17 cellular contexts compared by ENCODE assay signal in genomic region chr21:45869121-45870007, GRCh38.
DNase-seq lines count a peak whose midpoint lies in the region; ATAC-seq and TF ChIP-seq lines count a peak whose summit lies in the region.
"Had no signal": no experiment of that assay in that cellular context is flagged by ENCODE, and none has a peak within 500 bp of the region (broad histone marks: within the 10 kb centered on the region; RNA-seq: fewer than 3 reads in every experiment).

No MANE protein-coding gene starts in this region.

- H3K27me3 ChIP-seq in brain microvascular endothelial cell (replicated peaks): no peaks in the 10 kb centered on the region

- H3K27ac ChIP-seq in brain microvascular endothelial cell: no peak overlapping the region
- H3K27ac ChIP-seq: gastroesophageal sphincter, parathyroid adenoma, tibial artery had no signal

- no peak for ATAC-seq in HG03196 (IDR thresholded peaks at IDR 0.05; ENCODE audit: unreplicated experiment)
- no peak for ATAC-seq in stimulated activated naive B cell treated with anti-CD40 and anti-IgM and Interleukin-4, amounts not matched to agents 10 μg/mL and 1 μg/mL and 100 μg/mL, for 72 hours (replicated peaks)
- ATAC-seq: activated T-cell treated with anti-CD3 and anti-CD28 coated beads, Interleukin-2, amount 50 U/mL, for 72 hours; gastroesophageal sphincter; Panc1 had no signal

- TF ChIP-seq CTCF in AG10803 (conservative IDR thresholded peaks at IDR 0.05; ENCODE audit: low read length) (no peak), brain microvascular endothelial cell (IDR thresholded peaks at IDR 0.05; ENCODE audit: low read depth, low read length, missing control alignments) (no peak)

- no peaks in the 10 kb centered on the region for H3K9me3 Mint-ChIP-seq in stimulated activated naive B cell treated with anti-CD40 and anti-IgM and Interleukin-4, amounts not matched to agents 10 μg/mL and 1 μg/mL and 100 μg/mL, for 72 hours
- H3K9me3 Mint-ChIP-seq: activated T-cell treated with anti-CD3 and anti-CD28 coated beads, Interleukin-2, amount 50 U/mL, for 72 hours; immature natural killer cell had no signal

- no peaks in the 10 kb centered on the region for H3K36me3 Mint-ChIP-seq in stimulated activated naive B cell treated with anti-CD40 and anti-IgM and Interleukin-4, amounts not matched to agents 10 μg/mL and 1 μg/mL and 100 μg/mL, for 72 hours
- H3K36me3 Mint-ChIP-seq: immature natural killer cell had no signal

- no peak overlapping the region for H3K4me3 Mint-ChIP-seq in stimulated activated naive B cell treated with anti-CD40 and anti-IgM and Interleukin-4, amounts not matched to agents 10 μg/mL and 1 μg/mL and 100 μg/mL, for 72 hours
- H3K4me3 Mint-ChIP-seq: activated T-cell treated with anti-CD3 and anti-CD28 coated beads, Interleukin-2, amount 50 U/mL, for 72 hours; immature natural killer cell had no signal

- H3K4me3 ChIP-seq in AG10803 (ENCODE audit: low read length) (no peak overlapping the region), brain microvascular endothelial cell (ENCODE audit: low read depth, low read length) (no peak overlapping the region)
- H3K4me3 ChIP-seq: gastroesophageal sphincter, tibial artery had no signal

- peak; percentile 50 for DNase-seq in AG10803 (ENCODE audit: low read depth)
- DNase-seq in HT1080 (ENCODE audit: low read depth): peak; percentile 44
- peak; percentile 65 for DNase-seq in brain microvascular endothelial cell
- peak; percentile 85 for DNase-seq in mesenteric fat pad (ENCODE audit: low spot score)
- DNase-seq in GF-D8 (lab: John Stamatoyannopoulos, UW): no peak
- DNase-seq in stimulated activated naive B cell treated with anti-CD40 and anti-IgM and Interleukin-4, amounts not matched to agents 10 μg/mL and 1 μg/mL and 100 μg/mL, for 72 hours: no peak
- no peak for DNase-seq in NCI-H128 (lab: John Stamatoyannopoulos, UW; ENCODE audit: unreplicated experiment)
- DNase-seq: activated CD4-positive, alpha-beta T cell treated with anti-CD3 and anti-CD28 coated beads for 48 hours; activated T-cell treated with anti-CD3 and anti-CD28 coated beads, Interleukin-2, amount 50 U/mL, for 72 hours; immature natural killer cell; NCI-H1436; NCI-H510A treated with DMSO at 0.1 percent for 48 hours had no signal

- in situ Hi-C loops in brain microvascular endothelial cell (cut with HindIII; ENCODE audit: low pct_ligation_motif_present, low sequenced_read_pairs): no loop called here

- H3K27me3 Mint-ChIP-seq in stimulated activated naive B cell treated with anti-CD40 and anti-IgM and Interleukin-4, amounts not matched to agents 10 μg/mL and 1 μg/mL and 100 μg/mL, for 72 hours: peaks cover 3 to 13% of the 10 kb centered on the region in 2 donors

- no peak overlapping the region for H3K27ac Mint-ChIP-seq in stimulated activated naive B cell treated with anti-CD40 and anti-IgM and Interleukin-4, amounts not matched to agents 10 μg/mL and 1 μg/mL and 100 μg/mL, for 72 hours
- H3K27ac Mint-ChIP-seq: activated T-cell treated with anti-CD3 and anti-CD28 coated beads, Interleukin-2, amount 50 U/mL, for 72 hours; immature natural killer cell had no signal

- no peaks in the 10 kb centered on the region for H3K36me3 ChIP-seq in brain microvascular endothelial cell (replicated peaks)
- H3K36me3 ChIP-seq: gastroesophageal sphincter, tibial artery had no signal

- H3K4me1 Mint-ChIP-seq in stimulated activated naive B cell treated with anti-CD40 and anti-IgM and Interleukin-4, amounts not matched to agents 10 μg/mL and 1 μg/mL and 100 μg/mL, for 72 hours: no peaks in the 10 kb centered on the region

Comparison
In these comparisons a context has a peak if more than half of its experiments do, and no peak if none do; other contexts are left out.
1. DNase-seq: peak in AG10803 (single experiment), HT1080 (single experiment), brain microvascular endothelial cell (single experiment) and mesenteric fat pad (single experiment); none in GF-D8 (single experiment), stimulated activated naive B cell treated with anti-CD40 and anti-IgM and Interleukin-4, amounts not matched to agents 10 μg/mL and 1 μg/mL and 100 μg/mL, for 72 hours (single experiment) and NCI-H128 (single experiment).